Comparison of ENCODE assay signal across 31 cellular contexts in the genomic region with DNA sequence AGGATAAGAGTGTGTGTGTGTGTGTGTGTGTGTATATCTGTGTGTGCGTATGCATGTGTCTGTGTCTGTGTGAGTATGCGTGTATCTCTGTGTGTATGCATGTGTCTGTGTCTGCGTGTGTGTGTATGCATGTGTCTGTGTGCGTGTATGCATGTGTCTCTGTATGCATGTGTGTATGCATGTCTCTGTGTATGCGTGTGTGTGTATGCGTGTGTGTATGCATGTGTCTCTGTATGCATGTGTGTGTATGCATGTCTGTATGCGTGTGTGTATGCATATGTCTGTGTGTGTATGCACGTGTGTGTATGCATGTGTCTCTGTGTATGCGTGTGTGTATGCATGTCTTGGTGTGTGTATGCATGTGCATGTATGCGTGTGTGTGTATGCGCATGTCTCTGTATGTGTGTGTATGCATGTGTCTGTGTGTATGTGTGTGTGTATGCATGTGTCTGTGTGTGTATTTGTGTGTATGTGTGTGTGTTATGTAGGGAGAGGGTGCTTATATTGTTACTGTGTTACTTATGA.
"Had no signal": no experiment of that assay in that cellular context is flagged by ENCODE, and none has a peak within 500 bp of the region (broad histone marks: within the 10 kb centered on the region; RNA-seq: fewer than 3 reads in every experiment).

No MANE protein-coding gene starts in this region.

- H3K4me3 ChIP-seq: ascending aorta, breast epithelium, coronary artery, dorsolateral prefrontal cortex, gastrocnemius medialis, heart left ventricle had no signal

- H3K4me1 ChIP-seq: ascending aorta, breast epithelium, foreskin keratinocyte, gastrocnemius medialis, heart left ventricle had no signal

- ATAC-seq: activated CD4-positive, CD25-positive, alpha-beta regulatory T cell treated with anti-CD3 and anti-CD28 coated beads, Interleukin-2, amount 50 U/mL, for 24 hours; activated CD8-positive, alpha-beta memory T cell treated with anti-CD3 and anti-CD28 coated beads, Interleukin-2, amount 10 ng/mL, durations not matched to agents 7 days and 5 days; activated CD8-positive, alpha-beta T cell treated with anti-CD3 and anti-CD28 coated beads, Interleukin-2, amount 10 ng/mL, durations not matched to agents 7 days and 5 days; activated naive CD4-positive, alpha-beta T cell treated with anti-CD3 and anti-CD28 coated beads, Interleukin-2, amount 50 U/mL, for 72 hours; activated T-cell treated with anti-CD3 and anti-CD28 coated beads, Interleukin-2, amount 50 U/mL, for 72 hours; esophagus mucosa; foreskin keratinocyte; gastrocnemius medialis; heart left ventricle; T-helper 17 cell had no signal

- H3K27me3 ChIP-seq: ascending aorta, breast epithelium, gastrocnemius medialis, heart left ventricle had no signal

- H3K36me3 ChIP-seq: ascending aorta, breast epithelium, gastrocnemius medialis, heart left ventricle, WERI-Rb-1 had no signal

- H3K9me3 ChIP-seq: breast epithelium, gastrocnemius medialis had no signal

- H3K27ac ChIP-seq: ascending aorta, breast epithelium, coronary artery, dorsolateral prefrontal cortex, foreskin keratinocyte, gastrocnemius medialis, heart left ventricle, WERI-Rb-1 had no signal

- DNase-seq: activated B cell treated with CpG ODN at 0.5 μM for 24 hours; activated CD4-positive, alpha-beta memory T cell treated with anti-CD3 and anti-CD28 coated beads for 36 hours; activated CD4-positive, alpha-beta T cell treated with anti-CD3 and anti-CD28 coated beads for 48 hours; activated CD4-positive, alpha-beta T cell treated with anti-CD3 and anti-CD28 coated beads, Interleukin-2, amount 50 U/mL, for 1 hour; activated CD8-positive, alpha-beta memory T cell treated with anti-CD3 and anti-CD28 coated beads, Interleukin-2, amount 10 ng/mL, durations not matched to agents 7 days and 5 days; activated CD8-positive, alpha-beta memory T cell treated with anti-CD3 and anti-CD28 coated beads, Interleukin-2, amount 50 U/mL, for 48 hours; activated CD8-positive, alpha-beta T cell treated with anti-CD3 and anti-CD28 coated beads, Interleukin-2, amount 10 ng/mL, durations not matched to agents 7 days and 5 days; activated gamma-delta T cell; activated naive CD4-positive, alpha-beta T cell; activated naive CD4-positive, alpha-beta T cell treated with anti-CD3 and anti-CD28 coated beads, Interleukin-2, amount 10 ng/mL, durations not matched to agents 7 days and 5 days; activated naive CD8-positive, alpha-beta T cell treated with anti-CD3 and anti-CD28 coated beads, Interleukin-2, amount 10 ng/mL, durations not matched to agents 7 days and 5 days; activated T-cell treated with anti-CD3 and anti-CD28 coated beads for 4 hours; activated T-cell treated with anti-CD3 and anti-CD28 coated beads, Interleukin-2, amount 50 U/mL, for 24 hours; activated T-cell treated with anti-CD3 and anti-CD28 coated beads, Interleukin-2, amount 50 U/mL, for 72 hours; dorsolateral prefrontal cortex; effector memory CD4-positive, alpha-beta T cell; endodermal cell; foreskin keratinocyte; gastrocnemius medialis; glutamatergic neuron; heart left ventricle; T-helper 1 cell; T-helper 17 cell; T1000; WERI-Rb-1 had no signal
